ENCODE assay signal across 9 cellular contexts in genomic region chrX:30141966-30142365, GRCh38.
A peak's percentile ranks its signal among the peaks of the same experiment; 100 is the strongest.
DNase-seq lines count a peak whose midpoint lies in the region; ATAC-seq and TF ChIP-seq lines count a peak whose summit lies in the region.
"Had no signal": no experiment of that assay in that cellular context is flagged by ENCODE, and none has a peak within 500 bp of the region (broad histone marks: within the 10 kb centered on the region; RNA-seq: fewer than 3 reads in every experiment).

No MANE protein-coding gene starts in this region.

- H3K4me1 Mint-ChIP-seq in CD4-positive, alpha-beta T cell (ENCODE audit: low read depth), result no peaks in the 10 kb centered on the region
- no peaks in the 10 kb centered on the region for H3K4me1 Mint-ChIP-seq in stimulated activated memory B cell treated with anti-CD40 and anti-IgM and Interleukin-4, amounts not matched to agents 10 μg/mL and 1 μg/mL and 100 μg/mL, for 72 hours

- no peak overlapping the region for H3K27ac ChIP-seq in OCI-LY3 (ENCODE audit: low read length)
- H3K27ac ChIP-seq in CD4-positive, alpha-beta T cell (ENCODE audit: low read depth, low read length), result no peak overlapping the region

- intact Hi-C loops in CD4-positive, alpha-beta T cell (cut with DNase I, micrococcal nuclease), result no loop called here
- intact Hi-C loops in posterior cingulate gyrus (cut with DNase I), result no loop called here

- H3K4me3 ChIP-seq in OCI-LY3 (ENCODE audit: low read length), result no peak overlapping the region
- H3K4me3 ChIP-seq in fibroblast of villous mesenchyme (ENCODE audit: low read depth, low read length), result no peak overlapping the region
- H3K4me3 ChIP-seq: lung had no signal

- H3K36me3 ChIP-seq in OCI-LY3 (replicated peaks; ENCODE audit: low read depth, low read length), result no peaks in the 10 kb centered on the region

- no peaks in the 10 kb centered on the region for H4K20me1 ChIP-seq in OCI-LY3 (ENCODE audit: insufficient read depth, low read length)

- no peak overlapping the region for H3K9ac ChIP-seq in OCI-LY3 (ENCODE audit: low read length)

- peak; percentile 7 for DNase-seq in CMK (ENCODE audit: low read depth)
- peak; percentile 52 for DNase-seq in fibroblast of villous mesenchyme (ENCODE audit: low read depth)
- DNase-seq in CD4-positive, alpha-beta T cell, result no peak
- DNase-seq in posterior cingulate gyrus, result no peak

- no peaks in the 10 kb centered on the region for H3K9me3 Mint-ChIP-seq in CD4-positive, alpha-beta T cell
- H3K9me3 Mint-ChIP-seq in stimulated activated memory B cell treated with anti-CD40 and anti-IgM and Interleukin-4, amounts not matched to agents 10 μg/mL and 1 μg/mL and 100 μg/mL, for 72 hours, result no peaks in the 10 kb centered on the region

- H3K27me3 Mint-ChIP-seq in CD4-positive, alpha-beta T cell, result no peaks in the 10 kb centered on the region
- H3K27me3 Mint-ChIP-seq in stimulated activated memory B cell treated with anti-CD40 and anti-IgM and Interleukin-4, amounts not matched to agents 10 μg/mL and 1 μg/mL and 100 μg/mL, for 72 hours, result no peaks in the 10 kb centered on the region

- no peaks in the 10 kb centered on the region for H3K9me3 ChIP-seq in OCI-LY3 (ENCODE audit: insufficient read depth, low read length)
- no peaks in the 10 kb centered on the region for H3K9me3 ChIP-seq in CD4-positive, alpha-beta T cell (ENCODE audit: control insufficient read depth, low read length)

- H2AFZ ChIP-seq in OCI-LY3 (ENCODE audit: low read depth, low read length), result no peak overlapping the region

- H3K27me3 ChIP-seq in OCI-LY3 (ENCODE audit: low read depth, low read length), result no peaks in the 10 kb centered on the region
- no peaks in the 10 kb centered on the region for H3K27me3 ChIP-seq in CD4-positive, alpha-beta T cell (ENCODE audit: control insufficient read depth, insufficient read depth, low read length)

- no peaks in the 10 kb centered on the region for H3K4me1 ChIP-seq in OCI-LY3 (ENCODE audit: low read length)

- CTCF ChIA-PET in CD4-positive, alpha-beta T cell (lab: Charles Lee), result no interaction called here

- POLR2A ChIA-PET in CD4-positive, alpha-beta T cell (lab: Charles Lee), result no interaction called here

- no peak overlapping the region for H3K4me3 Mint-ChIP-seq in CD4-positive, alpha-beta T cell
- H3K4me3 Mint-ChIP-seq in stimulated activated memory B cell treated with anti-CD40 and anti-IgM and Interleukin-4, amounts not matched to agents 10 μg/mL and 1 μg/mL and 100 μg/mL, for 72 hours, result no peak overlapping the region

- no peak overlapping the region for H3K4me2 ChIP-seq in OCI-LY3 (ENCODE audit: low read length)

- ATAC-seq in GM18861 (IDR thresholded peaks at IDR 0.05; ENCODE audit: unreplicated experiment), result peak; percentile 86
- peak; percentile 74 for ATAC-seq in HG03175 (IDR thresholded peaks at IDR 0.05; ENCODE audit: unreplicated experiment)
- ATAC-seq in CD4-positive, alpha-beta T cell (ENCODE audit: poor library complexity), result no peak
- ATAC-seq in stimulated activated memory B cell treated with anti-CD40 and anti-IgM and Interleukin-4, amounts not matched to agents 10 μg/mL and 1 μg/mL and 100 μg/mL, for 72 hours, result no peak

- no peaks in the 10 kb centered on the region for H3K36me3 Mint-ChIP-seq in CD4-positive, alpha-beta T cell (ENCODE audit: low read depth)
- no peaks in the 10 kb centered on the region for H3K36me3 Mint-ChIP-seq in stimulated activated memory B cell treated with anti-CD40 and anti-IgM and Interleukin-4, amounts not matched to agents 10 μg/mL and 1 μg/mL and 100 μg/mL, for 72 hours

- H3K79me2 ChIP-seq in OCI-LY3 (ENCODE audit: low read length), result no peaks in the 10 kb centered on the region

- peak; percentile 50 for TF ChIP-seq CTCF in OCI-LY3 (IDR thresholded peaks at IDR 0.05; ENCODE audit: low read depth, low read length)
- peak; percentile 50 for TF ChIP-seq CTCF in fibroblast of villous mesenchyme (IDR thresholded peaks at IDR 0.05; ENCODE audit: insufficient read depth, low read depth, low read length)
- no peak for TF ChIP-seq CTCF in CD4-positive, alpha-beta T cell (IDR thresholded peaks at IDR 0.05)

- no peak overlapping the region for H3K27ac Mint-ChIP-seq in CD4-positive, alpha-beta T cell
- no peak overlapping the region for H3K27ac Mint-ChIP-seq in stimulated activated memory B cell treated with anti-CD40 and anti-IgM and Interleukin-4, amounts not matched to agents 10 μg/mL and 1 μg/mL and 100 μg/mL, for 72 hours

Comparison
In these comparisons a context has a peak if more than half of its experiments do, and no peak if none do; other contexts are left out.
1. DNase-seq: peak in CMK (single experiment) and fibroblast of villous mesenchyme (single experiment); none in CD4-positive, alpha-beta T cell (0 of 10) and posterior cingulate gyrus (0 of 10).
2. ATAC-seq: peak in GM18861 (single experiment) and HG03175 (single experiment); none in CD4-positive, alpha-beta T cell (single experiment) and stimulated activated memory B cell treated with anti-CD40 and anti-IgM and Interleukin-4, amounts not matched to agents 10 μg/mL and 1 μg/mL and 100 μg/mL, for 72 hours (single experiment).